20 cellular contexts compared by ENCODE assay signal in genomic region chr2:8394131-8394530, GRCh38.
"Had no signal": no experiment of that assay in that cellular context is flagged by ENCODE, and none has a peak within 500 bp of the region (broad histone marks: within the 10 kb centered on the region; RNA-seq: fewer than 3 reads in every experiment).

No MANE protein-coding gene starts in this region.

- ATAC-seq: activated naive CD4-positive, alpha-beta T cell treated with anti-CD3 and anti-CD28 coated beads, Interleukin-2, amount 50 U/mL, for 72 hours; activated T-cell treated with anti-CD3 and anti-CD28 coated beads, Interleukin-2, amount 50 U/mL, for 4 hours; body of pancreas; gastrocnemius medialis; left ventricle myocardium superior had no signal

- H3K4me3 ChIP-seq: body of pancreas, coronary artery, gastrocnemius medialis, heart right ventricle, vagina had no signal

- H3K27ac ChIP-seq: body of pancreas, coronary artery, gastrocnemius medialis, heart right ventricle, parathyroid adenoma, vagina, VCaP had no signal

- H3K27me3 ChIP-seq: body of pancreas, gastrocnemius medialis, heart right ventricle, vagina had no signal

- H3K36me3 ChIP-seq: gastrocnemius medialis, heart right ventricle, vagina had no signal

- H3K4me1 ChIP-seq: body of pancreas, gastrocnemius medialis, vagina had no signal

- H3K9ac ChIP-seq: parathyroid adenoma had no signal

- H3K9me3 ChIP-seq: body of pancreas, gastrocnemius medialis, heart right ventricle, vagina had no signal

- DNase-seq: activated CD4-positive, alpha-beta memory T cell treated with anti-CD3 and anti-CD28 coated beads for 36 hours; activated effector memory CD4-positive, alpha-beta T cell treated with anti-CD3 and anti-CD28 coated beads, Interleukin-2, amount 50 U/mL, for 16 hours; activated T-cell treated with anti-CD3 and anti-CD28 coated beads, Interleukin-2, amount 50 U/mL, for 4 hours; amniotic stem cell; body of pancreas; central memory CD4-positive, alpha-beta T cell; effector CD8-positive, alpha-beta T cell; gastrocnemius medialis; heart right ventricle; kidney; left ventricle myocardium superior; mesendoderm; nephron progenitor cell; retina; stimulated activated CD4-positive, alpha-beta T cell treated with anti-CD3 and anti-CD28 coated beads, Interleukin-15, amount 100 ng/mL, for 24 hours had no signal

- H2AFZ ChIP-seq: parathyroid adenoma had no signal
